Comparison of ENCODE assay signal across 1 cellular context in the genomic region with DNA sequence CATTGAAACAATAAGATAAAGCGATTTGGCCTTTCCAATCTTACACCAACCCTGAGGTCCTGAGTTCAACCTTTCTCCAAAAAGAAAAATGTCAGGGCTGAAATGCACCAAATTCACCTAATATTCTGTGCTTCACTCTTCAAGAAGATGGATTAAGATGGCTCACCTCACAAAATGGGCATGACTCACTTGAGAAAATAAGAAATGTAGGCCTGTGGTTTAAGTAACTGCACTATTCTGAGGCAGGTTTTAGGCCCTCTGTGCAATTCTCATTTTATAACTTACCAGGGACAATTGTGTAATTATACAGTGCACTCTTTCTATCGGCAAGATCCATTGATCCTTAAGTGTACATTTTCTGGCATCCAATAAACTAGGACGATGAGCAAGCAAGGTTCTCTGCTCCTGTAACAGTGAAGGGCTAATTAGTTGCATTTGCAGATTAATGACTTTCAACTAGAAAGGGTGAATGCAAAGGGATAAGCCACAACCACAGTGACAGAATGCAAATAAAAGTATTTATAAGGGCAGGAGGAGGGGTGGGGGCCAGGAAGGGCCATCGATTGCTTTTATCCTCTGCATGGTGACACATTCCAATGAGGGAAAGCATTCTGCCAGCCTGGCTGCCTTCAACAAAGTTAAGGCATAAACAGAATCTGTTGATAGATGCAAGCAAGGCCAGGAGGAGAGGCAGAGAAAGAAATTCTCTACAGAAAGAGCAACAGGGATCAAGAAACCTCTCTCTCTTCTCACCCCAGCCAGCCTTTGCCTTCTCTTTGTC.
TF ChIP-seq lines count a peak whose summit lies in the region.

No MANE protein-coding gene starts in this region.

TF ChIP-seq in WTC11, 78 proteins besides CTCF, POLR2A, EP300 and RAD21:
- TF ChIP-seq ZNF532 (CRISPR knock-in tag; IDR thresholded peaks at IDR 0.05; ENCODE audit: borderline replicate concordance) (no peak), ZNF121 (CRISPR knock-in tag; IDR thresholded peaks at IDR 0.05) (no peak)
